ENCODE assay signal across 17 cellular contexts in the genomic region with DNA sequence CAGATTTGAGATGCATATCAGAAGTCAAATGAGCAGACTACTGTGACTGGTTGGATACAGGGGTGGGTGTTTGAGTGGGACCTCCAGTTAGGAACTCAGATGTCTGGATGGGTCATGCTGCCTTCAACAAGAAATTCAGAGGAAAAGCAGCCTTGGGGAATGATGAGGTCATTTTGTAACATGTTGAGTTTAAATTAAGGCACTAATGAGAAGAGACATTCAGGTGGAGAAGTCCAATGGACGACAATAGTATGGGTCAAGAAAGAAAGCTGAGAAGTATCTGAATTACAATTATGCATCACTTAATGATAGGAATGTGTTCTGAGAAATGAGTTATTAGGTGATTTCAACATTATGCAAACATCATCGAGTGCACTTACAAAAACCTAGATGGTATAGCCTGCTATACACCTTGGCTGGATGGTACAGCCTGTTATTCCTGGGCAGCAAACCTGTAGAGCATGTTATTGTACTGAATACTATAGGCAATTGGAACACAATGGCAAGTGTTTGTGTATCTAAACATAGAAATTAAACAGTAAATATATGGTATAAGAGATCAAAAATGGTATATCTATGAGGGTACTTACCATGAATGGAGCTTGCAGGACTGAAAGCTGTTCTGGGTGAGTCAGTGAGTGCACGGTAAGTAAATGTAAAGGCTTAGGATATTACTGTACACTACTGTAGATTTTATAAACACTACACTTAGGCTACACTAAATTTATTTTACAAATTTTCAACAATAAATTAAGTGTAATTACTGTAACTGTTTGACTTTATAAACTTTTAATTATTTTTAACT.
DNase-seq lines count a peak whose midpoint lies in the region; ATAC-seq, FAIRE-seq and TF ChIP-seq lines count a peak whose summit lies in the region.
"Had no signal": no experiment of that assay in that cellular context is flagged by ENCODE, and none has a peak within 500 bp of the region (broad histone marks: within the 10 kb centered on the region; RNA-seq: fewer than 3 reads in every experiment).

No MANE protein-coding gene starts in this region.

- no peak for TF ChIP-seq RAD21 in H1 (IDR thresholded peaks at IDR 0.05 in 1 of 2, conservative IDR thresholded peaks at IDR 0.05 in 1 of 2; ENCODE audit: low read depth in 2 of 2, low read length in 2 of 2)

- H3K23ac ChIP-seq in H1 (ENCODE audit: insufficient read length), result no peak overlapping the region

- H3K79me2 ChIP-seq in H1 (ENCODE audit: control insufficient read depth in 1 of 2, insufficient read depth in 2 of 2, low read length in 2 of 2), result no peaks in the 10 kb centered on the region

- H3K56ac ChIP-seq in H1 (replicated peaks; ENCODE audit: insufficient read length, low read depth, low read length), result no peak overlapping the region

- H2AFZ ChIP-seq in H1 (ENCODE audit: low read length), result no peak overlapping the region

- no peak overlapping the region for H3K4me3 Mint-ChIP-seq in CD8-positive, alpha-beta memory T cell
- H3K4me3 Mint-ChIP-seq: activated naive CD8-positive, alpha-beta T cell treated with anti-CD3 and anti-CD28 coated beads, Interleukin-2, amount 10 ng/mL, durations not matched to agents 7 days and 5 days; activated T-cell treated with anti-CD3 and anti-CD28 coated beads, Interleukin-2, amount 50 U/mL, for 4 hours; central memory CD8-positive, alpha-beta T cell; neural crest cell had no signal

- H4K91ac ChIP-seq in H1 (replicated peaks; ENCODE audit: insufficient read length, low read length), result peak overlapping the region; percentile 77

- H3K18ac ChIP-seq in H1 (ENCODE audit: extremely low read depth, low read length), result no peak overlapping the region

- no peak for TF ChIP-seq EP300 in H1 (IDR thresholded peaks at IDR 0.05; ENCODE audit: borderline replicate concordance in 1 of 2, low read depth in 2 of 2, low read length in 2 of 2)

- no peaks in the 10 kb centered on the region for H3K9me3 Mint-ChIP-seq in CD8-positive, alpha-beta memory T cell
- H3K9me3 Mint-ChIP-seq: activated T-cell treated with anti-CD3 and anti-CD28 coated beads, Interleukin-2, amount 50 U/mL, for 4 hours; central memory CD8-positive, alpha-beta T cell had no signal

- no peak overlapping the region for H3K4me2 ChIP-seq in H1 (ENCODE audit: insufficient read depth in 1 of 2, low read depth in 2 of 2, low read length in 2 of 2)

- H2BK15ac ChIP-seq in H1 (ENCODE audit: low read length), result 0 out of 2 replicates have a peak overlapping the region, but pooled peaks have one; percentile 20

- H2BK20ac ChIP-seq in H1 (ENCODE audit: low read length), result peak overlapping the region; percentile 23; the same call in 1 of the 2 replicates

- TF ChIP-seq CTCF in H1 (IDR thresholded peaks at IDR 0.05; ENCODE audit: control extremely low read depth in 1 of 3, insufficient read depth in 1 of 3, low read depth in 1 of 3, low read length in 3 of 3), result no peak

- no peak overlapping the region for H2BK5ac ChIP-seq in H1 (ENCODE audit: low read depth, low read length)

- no peak overlapping the region for H4K5ac ChIP-seq in H1 (ENCODE audit: insufficient read length, low read depth, low read length)

- no peak overlapping the region for H3K27ac Mint-ChIP-seq in CD8-positive, alpha-beta memory T cell
- H3K27ac Mint-ChIP-seq: activated naive CD8-positive, alpha-beta T cell treated with anti-CD3 and anti-CD28 coated beads, Interleukin-2, amount 10 ng/mL, durations not matched to agents 7 days and 5 days had no signal

- peaks cover 0 to 2% (median 0%) of the 10 kb centered on the region in 3 donors for H3K4me1 Mint-ChIP-seq in CD8-positive, alpha-beta memory T cell
- H3K4me1 Mint-ChIP-seq: central memory CD8-positive, alpha-beta T cell had no signal

- H4K8ac ChIP-seq in H1 (ENCODE audit: extremely low read depth, insufficient read depth, low read length), result no peak overlapping the region

- peak overlapping the region; percentile 59 for H2BK120ac ChIP-seq in H1 (replicated peaks; ENCODE audit: low read depth, low read length)

- no peaks in the 10 kb centered on the region for H3K9me3 ChIP-seq in H1 (ENCODE audit: insufficient read depth in 2 of 2, low read depth in 1 of 2, low read length in 1 of 2)
- H3K9me3 ChIP-seq in CD8-positive, alpha-beta memory T cell (ENCODE audit: low read length), result no peaks in the 10 kb centered on the region
- H3K9me3 ChIP-seq: thyroid gland had no signal

- H3K4ac ChIP-seq in H1 (replicated peaks; ENCODE audit: insufficient read length, low read depth, low read length), result no peak overlapping the region

- no peak for ATAC-seq in HG03378 (IDR thresholded peaks at IDR 0.05; ENCODE audit: unreplicated experiment)
- ATAC-seq: activated T-cell treated with anti-CD3 and anti-CD28 coated beads, Interleukin-2, amount 50 U/mL, for 4 hours; K562 had no signal

- H3K4me1 ChIP-seq in H1 (replicated peaks in 1 of 4; ENCODE audit: control insufficient read depth in 3 of 4, insufficient read depth in 4 of 4, low read length in 3 of 4), result peaks cover 0 to 17% (median 9%) of the 10 kb centered on the region in 4 experiments; a peak in 4 of 7 replicates
- H3K4me1 ChIP-seq in rectal smooth muscle tissue (ENCODE audit: control insufficient read depth, insufficient read depth, low read length), result peaks cover 46% of the 10 kb centered on the region
- no peaks in the 10 kb centered on the region for H3K4me1 ChIP-seq in CD8-positive, alpha-beta memory T cell (ENCODE audit: insufficient read depth, low read length)

- no peaks in the 10 kb centered on the region for H4K20me1 ChIP-seq in H1 (replicated peaks in 1 of 2; ENCODE audit: control insufficient read depth in 1 of 2, insufficient read depth in 2 of 2, low read length in 2 of 2)

- H3K27me3 Mint-ChIP-seq in CD8-positive, alpha-beta memory T cell, result peaks cover 0 to 1% of the 10 kb centered on the region in 2 donors
- H3K27me3 Mint-ChIP-seq: activated naive CD8-positive, alpha-beta T cell treated with anti-CD3 and anti-CD28 coated beads, Interleukin-2, amount 10 ng/mL, durations not matched to agents 7 days and 5 days; central memory CD8-positive, alpha-beta T cell had no signal

- H3K36me3 ChIP-seq in H1 (ENCODE audit: control insufficient read depth in 2 of 4, insufficient read depth in 4 of 4, low read length in 3 of 4), result no peaks in the 10 kb centered on the region
- no peaks in the 10 kb centered on the region for H3K36me3 ChIP-seq in rectal smooth muscle tissue (ENCODE audit: control insufficient read depth, insufficient read depth, low read length)
- H3K36me3 ChIP-seq in CD8-positive, alpha-beta memory T cell (ENCODE audit: insufficient read depth, low read length), result no peaks in the 10 kb centered on the region
- H3K36me3 ChIP-seq: thyroid gland had no signal

- H3K4me3 ChIP-seq in H1 (ENCODE audit: extremely low read depth in 1 of 4, insufficient read depth in 2 of 4, low read depth in 3 of 4, low read length in 4 of 4) (no peak overlapping the region), rectal smooth muscle tissue (ENCODE audit: low read length) (no peak overlapping the region)
- H3K4me3 ChIP-seq in CD8-positive, alpha-beta memory T cell (ENCODE audit: low read length), result no peak overlapping the region
- H3K4me3 ChIP-seq: K562, thyroid gland had no signal

- no peak overlapping the region for H3K14ac ChIP-seq in H1 (ENCODE audit: insufficient read length)

- CTCF ChIA-PET in H1 (lab: Charles Lee; ENCODE audit: partially characterized antibody), result interaction anchor here (0.7 to 1.6 kb wide), 3 partner anchors 13 to 301 kb away, joined by 3 read pairs; no protein-coding TSS in a partner anchor
- CTCF ChIA-PET in CD8-positive, alpha-beta memory T cell (lab: Charles Lee), result interaction anchor here (0.5 kb wide), 1 partner anchor 290 kb away, joined by 3 read pairs; no protein-coding TSS in a partner anchor

- no peaks in the 10 kb centered on the region for H3K79me1 ChIP-seq in H1 (ENCODE audit: low read depth, low read length)

- peaks cover 0 to 2% (median 0%) of the 10 kb centered on the region in 3 donors for H3K36me3 Mint-ChIP-seq in CD8-positive, alpha-beta memory T cell
- H3K36me3 Mint-ChIP-seq: activated naive CD8-positive, alpha-beta T cell treated with anti-CD3 and anti-CD28 coated beads, Interleukin-2, amount 10 ng/mL, durations not matched to agents 7 days and 5 days had no signal

- WGBS in H1 (ENCODE audit: extremely low coverage in 1 of 2, insufficient coverage in 1 of 2, insufficient read length in 1 of 2, insufficient replicate concordance in 2 of 2, low coverage in 1 of 2, low lambda C conversion rate in 2 of 2, missing lambda C conversion rate in 1 of 2), 2 experiments, result 91% methylated on average over 3 of the region's 3 CpGs; no CpG with 5 or more reads in 1 of the 2 experiments

- no peak overlapping the region for H3K9ac ChIP-seq in H1 (replicated peaks in 1 of 4; ENCODE audit: extremely low read depth in 1 of 4, low read depth in 3 of 4, low read length in 3 of 4)
- no peak overlapping the region for H3K9ac ChIP-seq in rectal smooth muscle tissue (ENCODE audit: low read length)

- POLR2A ChIA-PET in H1 (lab: Charles Lee; ENCODE audit: partially characterized antibody), result interaction anchor here (0.6 kb wide), 1 partner anchor 102 kb away, joined by 3 read pairs; no protein-coding TSS in a partner anchor
- POLR2A ChIA-PET in CD8-positive, alpha-beta memory T cell (lab: Charles Lee), result no interaction called here

- no peak for FAIRE-seq in H1 (lab: Jason Lieb, UNC)
- FAIRE-seq: frontal cortex, K562 had no signal

- H2AK5ac ChIP-seq in H1 (ENCODE audit: low read depth, low read length), result no peak overlapping the region

- peak; percentile 38 for DNase-seq in COLO668 (lab: John Stamatoyannopoulos, UW; ENCODE audit: unreplicated experiment)
- peak; percentile 39 to 58 for DNase-seq in NCI-H1930 (lab: John Stamatoyannopoulos, UW)
- DNase-seq in H1 (ENCODE audit: low read depth in 1 of 2, low spot score in 2 of 2), result no peak
- no peak for DNase-seq in CD8-positive, alpha-beta memory T cell
- no peak for DNase-seq in HuH-7.5 (ENCODE audit: low spot score)
- DNase-seq in activated CD4-positive, alpha-beta T cell treated with anti-CD3 and anti-CD28 coated beads, Interleukin-2, amount 50 U/mL, for 4 hours, result no peak
- DNase-seq: activated naive CD8-positive, alpha-beta T cell treated with anti-CD3 and anti-CD28 coated beads, Interleukin-2, amount 10 ng/mL, durations not matched to agents 7 days and 5 days; activated T-cell treated with anti-CD3 and anti-CD28 coated beads, Interleukin-2, amount 50 U/mL, for 4 hours; COR-L47; NCI-H1092; thyroid gland had no signal

- H2BK12ac ChIP-seq in H1 (ENCODE audit: low read depth, low read length), result peak overlapping the region; percentile 31; the same call in 1 of the 2 replicates

- no peak for TF ChIP-seq POLR2A in H1 (IDR thresholded peaks at IDR 0.05; ENCODE audit: control extremely low read depth in 1 of 2, low read depth in 2 of 2, low read length in 2 of 2)

- no peaks in the 10 kb centered on the region for H3K27me3 ChIP-seq in H1 (replicated peaks in 1 of 4; ENCODE audit: control insufficient read depth in 3 of 4, extremely low read depth in 1 of 4, insufficient read depth in 3 of 4, low read length in 3 of 4)
- no peaks in the 10 kb centered on the region for H3K27me3 ChIP-seq in rectal smooth muscle tissue (ENCODE audit: control insufficient read depth, insufficient read depth, low read length)
- no peaks in the 10 kb centered on the region for H3K27me3 ChIP-seq in CD8-positive, alpha-beta memory T cell (ENCODE audit: insufficient read depth, low read length, poor library complexity, severe bottlenecking)
- H3K27me3 ChIP-seq: thyroid gland had no signal

- H3K23me2 ChIP-seq in H1 (ENCODE audit: low read depth, low read length), result no peaks in the 10 kb centered on the region

- H3K27ac ChIP-seq in H1 (ENCODE audit: low read depth, low read length) (no peak overlapping the region), rectal smooth muscle tissue (ENCODE audit: low read depth, low read length) (peak overlapping the region; percentile 78)
- no peak overlapping the region for H3K27ac ChIP-seq in CD8-positive, alpha-beta memory T cell (ENCODE audit: low read depth, low read length)

Comparison
In these comparisons a context has a peak if more than half of its experiments do, and no peak if none do; other contexts are left out.
1. DNase-seq: peak in COLO668 (single experiment) and NCI-H1930 (2 of 2); none in H1 (0 of 2), CD8-positive, alpha-beta memory T cell (0 of 5), HuH-7.5 (single experiment) and activated CD4-positive, alpha-beta T cell treated with anti-CD3 and anti-CD28 coated beads, Interleukin-2, amount 50 U/mL, for 4 hours (0 of 2).